20 cellular contexts compared by ENCODE assay signal in the genomic region with DNA sequence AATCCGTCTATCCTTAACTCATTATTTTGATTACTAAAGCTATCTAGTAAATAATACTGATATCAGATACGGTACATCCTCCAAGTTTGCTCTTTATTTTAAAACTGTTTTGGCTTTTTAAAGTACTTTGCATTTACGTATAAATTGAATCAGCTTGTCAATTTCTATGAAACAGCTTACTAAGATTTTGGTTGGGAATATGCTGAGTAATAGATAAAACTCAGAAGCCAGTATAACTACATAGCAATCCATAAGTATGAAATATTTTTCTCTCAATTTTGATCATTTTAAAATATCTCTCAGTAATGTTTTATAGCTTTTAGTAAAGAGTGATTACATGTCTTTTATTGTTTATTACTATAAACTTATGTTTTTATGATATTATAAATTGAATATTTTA.
"Had no signal": no experiment of that assay in that cellular context is flagged by ENCODE, and none has a peak within 500 bp of the region (broad histone marks: within the 10 kb centered on the region; RNA-seq: fewer than 3 reads in every experiment).

No MANE protein-coding gene starts in this region.

- ATAC-seq: K562 had no signal

- H3K9ac ChIP-seq: KMS-11, SK-N-SH had no signal

- DNase-seq: Kasumi-1, MM.1S, NCI-H1092 treated with DMSO at 0.1 percent for 48 hours, NCI-H1436, NCI-H187, NCI-H2029, NCI-H2081 treated with DMSO at 0.1 percent for 48 hours, NCI-H2171, NCI-H226, NCI-H446, NCI-H510A, NCI-H524 treated with DMSO at 0.1 percent for 48 hours, NCI-H69, NCI-H774, SHP77, SK-N-SH, SW 1271 had no signal

- FAIRE-seq: K562 had no signal

- H3K4me3 ChIP-seq: K562 had no signal

- H3K27ac ChIP-seq: KMS-11, RWPE1 had no signal
